Comparison of ENCODE assay signal across 1 cellular context in genomic region chr6:142380626-142381025, GRCh38.
TF ChIP-seq lines count a peak whose summit lies in the region.

No MANE protein-coding gene starts in this region.

TF ChIP-seq in SK-N-SH, 30 proteins besides CTCF, POLR2A, EP300 and RAD21 (continued from another document):
- no peak for TF ChIP-seq USF1 (IDR thresholded peaks at IDR 0.05; ENCODE audit: borderline replicate concordance, low read depth)
- TF ChIP-seq RFX5 (IDR thresholded peaks at IDR 0.05; ENCODE audit: low read length) = no peak
- TF ChIP-seq SMC3 (IDR thresholded peaks at IDR 0.05; ENCODE audit: low read depth, low read length) = no peak
- no peak for TF ChIP-seq TEAD4 (IDR thresholded peaks at IDR 0.05; ENCODE audit: borderline replicate concordance, insufficient read depth)
- no peak for TF ChIP-seq MAX (IDR thresholded peaks at IDR 0.05; ENCODE audit: low read depth)
- TF ChIP-seq ZBTB33 (IDR thresholded peaks at IDR 0.05; ENCODE audit: borderline replicate concordance, low read depth) = no peak
- TF ChIP-seq GABPA (IDR thresholded peaks at IDR 0.05; ENCODE audit: low read depth) = no peak
- no peak for TF ChIP-seq ELF1 (IDR thresholded peaks at IDR 0.05)
- TF ChIP-seq TAF1 (IDR thresholded peaks at IDR 0.05; ENCODE audit: borderline replicate concordance, low read depth, low read length) = no peak
- TF ChIP-seq JUND (IDR thresholded peaks at IDR 0.05) = no peak
- no peak for TF ChIP-seq TCF12 (IDR thresholded peaks at IDR 0.05)
- no peak for TF ChIP-seq FOXJ3 (CRISPR knock-in tag; IDR thresholded peaks at IDR 0.05)
- no peak for TF ChIP-seq FOSL2 (IDR thresholded peaks at IDR 0.05; ENCODE audit: borderline replicate concordance, low read depth)
- TF ChIP-seq GATA2 (CRISPR knock-in tag; IDR thresholded peaks at IDR 0.05) = no peak
- no peak for TF ChIP-seq MXI1 (IDR thresholded peaks at IDR 0.05; ENCODE audit: low read depth, low read length)
